Comparison of ENCODE assay signal across 16 cellular contexts in genomic region chr5:140429724-140430123, GRCh38. TPM values are rescaled to one million over a fixed set of nuclear protein-coding genes. Genes with fewer than 3 reads are reported as not detected.
A peak's percentile ranks its signal among the peaks of the same experiment; 100 is the strongest.
DNase-seq lines count a peak whose midpoint lies in the region; ATAC-seq, FAIRE-seq and TF ChIP-seq lines count a peak whose summit lies in the region.
"Had no signal": no experiment of that assay in that cellular context is flagged by ENCODE, and none has a peak within 500 bp of the region (broad histone marks: within the 10 kb centered on the region; RNA-seq: fewer than 3 reads in every experiment).

No MANE protein-coding gene starts in this region.

- POLR2A ChIA-PET in CD4-positive, alpha-beta T cell (lab: Charles Lee), result interaction anchor here (1.0 to 1.4 kb wide), 2 partner anchors 25 to 28 kb away, joined by 4 read pairs; partner anchors contain the start of gene ANKHD1

- intact Hi-C loops in activated naive CD4-positive, alpha-beta T cell treated with anti-CD3 and anti-CD28 coated beads for 36 hours (cut with micrococcal nuclease), result no loop called here
- intact Hi-C loops in CD4-positive, alpha-beta T cell (cut with DNase I, micrococcal nuclease), result no loop called here

- H3K4me1 Mint-ChIP-seq in activated naive CD4-positive, alpha-beta T cell treated with anti-CD3 and anti-CD28 coated beads, Interleukin-2, amount 50 U/mL, for 24 hours, result peaks cover 53% of the 10 kb centered on the region
- peaks cover 18% of the 10 kb centered on the region for H3K4me1 Mint-ChIP-seq in activated naive CD4-positive, alpha-beta T cell treated with anti-CD3 and anti-CD28 coated beads for 36 hours (ENCODE audit: low read depth)
- H3K4me1 Mint-ChIP-seq in nephron progenitor cell, result no peaks in the 10 kb centered on the region
- H3K4me1 Mint-ChIP-seq in CD4-positive, alpha-beta T cell (ENCODE audit: low read depth), result peaks cover 49% of the 10 kb centered on the region
- H3K4me1 Mint-ChIP-seq: H9 had no signal

- CTCF ChIA-PET in activated naive CD4-positive, alpha-beta T cell treated with anti-CD3 and anti-CD28 coated beads for 36 hours (lab: Charles Lee), result no interaction called here
- CTCF ChIA-PET in CD4-positive, alpha-beta T cell (lab: Charles Lee), result no interaction called here

- H3K27me3 ChIP-seq in CD4-positive, alpha-beta T cell (ENCODE audit: control insufficient read depth, insufficient read depth, low read length), result no peaks in the 10 kb centered on the region

- no peak for DNase-seq in activated naive CD4-positive, alpha-beta T cell treated with anti-CD3 and anti-CD28 coated beads for 36 hours
- DNase-seq in RCC 7860 (ENCODE audit: low spot score) (no peak), nephron progenitor cell (no peak)
- no peak for DNase-seq in CD4-positive, alpha-beta T cell
- DNase-seq: ACHN; C1 segment of cervical spinal cord; CD4-positive, alpha-beta memory T cell; DMS79; EL; GOT3; H9 had no signal

- no peak for ATAC-seq in HG02759 (IDR thresholded peaks at IDR 0.05; ENCODE audit: unreplicated experiment)
- no peak for ATAC-seq in CD4-positive, alpha-beta T cell (ENCODE audit: poor library complexity)

- H3K27me3 Mint-ChIP-seq in activated naive CD4-positive, alpha-beta T cell treated with anti-CD3 and anti-CD28 coated beads, Interleukin-2, amount 50 U/mL, for 24 hours, result no peaks in the 10 kb centered on the region
- H3K27me3 Mint-ChIP-seq in activated naive CD4-positive, alpha-beta T cell treated with anti-CD3 and anti-CD28 coated beads for 36 hours (ENCODE audit: low read depth), result no peaks in the 10 kb centered on the region
- no peaks in the 10 kb centered on the region for H3K27me3 Mint-ChIP-seq in nephron progenitor cell (ENCODE audit: low read depth, poor library complexity)
- H3K27me3 Mint-ChIP-seq in CD4-positive, alpha-beta T cell, result no peaks in the 10 kb centered on the region
- H3K27me3 Mint-ChIP-seq: B cell; CD4-positive, alpha-beta memory T cell had no signal

- peaks cover 9% of the 10 kb centered on the region for H3K36me3 Mint-ChIP-seq in activated naive CD4-positive, alpha-beta T cell treated with anti-CD3 and anti-CD28 coated beads, Interleukin-2, amount 50 U/mL, for 24 hours
- peaks cover 2% of the 10 kb centered on the region for H3K36me3 Mint-ChIP-seq in activated naive CD4-positive, alpha-beta T cell treated with anti-CD3 and anti-CD28 coated beads for 36 hours (ENCODE audit: low read depth)
- peaks cover 32% of the 10 kb centered on the region for H3K36me3 Mint-ChIP-seq in nephron progenitor cell (ENCODE audit: low read depth)
- peaks cover 21% of the 10 kb centered on the region for H3K36me3 Mint-ChIP-seq in CD4-positive, alpha-beta T cell (ENCODE audit: low read depth)

- H3K9me3 Mint-ChIP-seq in activated naive CD4-positive, alpha-beta T cell treated with anti-CD3 and anti-CD28 coated beads, Interleukin-2, amount 50 U/mL, for 24 hours, result no peaks in the 10 kb centered on the region
- no peaks in the 10 kb centered on the region for H3K9me3 Mint-ChIP-seq in activated naive CD4-positive, alpha-beta T cell treated with anti-CD3 and anti-CD28 coated beads for 36 hours
- H3K9me3 Mint-ChIP-seq in nephron progenitor cell, result peaks cover 25% of the 10 kb centered on the region
- no peaks in the 10 kb centered on the region for H3K9me3 Mint-ChIP-seq in CD4-positive, alpha-beta T cell
- H3K9me3 Mint-ChIP-seq: CD4-positive, alpha-beta memory T cell had no signal

- H3K9me3 ChIP-seq in CD4-positive, alpha-beta T cell (ENCODE audit: control insufficient read depth, low read length), result no peaks in the 10 kb centered on the region

- no peak overlapping the region for H3K27ac ChIP-seq in CD4-positive, alpha-beta T cell (ENCODE audit: low read depth, low read length)

- FAIRE-seq in RCC 7860 (lab: Jason Lieb, UNC) (peak; percentile 33), islet of Langerhans (lab: Jason Lieb, UNC) (peak; percentile 90)
- FAIRE-seq: GM12891 had no signal

- TF ChIP-seq CTCF in nephron progenitor cell (IDR thresholded peaks at IDR 0.05), result no peak
- no peak for TF ChIP-seq CTCF in CD4-positive, alpha-beta T cell (IDR thresholded peaks at IDR 0.05)

- H3K27ac Mint-ChIP-seq in activated naive CD4-positive, alpha-beta T cell treated with anti-CD3 and anti-CD28 coated beads, Interleukin-2, amount 50 U/mL, for 24 hours, result peak overlapping the region; percentile 62
- H3K27ac Mint-ChIP-seq in activated naive CD4-positive, alpha-beta T cell treated with anti-CD3 and anti-CD28 coated beads for 36 hours, result no peak overlapping the region
- peak overlapping the region; percentile 15 for H3K27ac Mint-ChIP-seq in nephron progenitor cell
- H3K27ac Mint-ChIP-seq in CD4-positive, alpha-beta T cell, result no peak overlapping the region
- H3K27ac Mint-ChIP-seq: B cell had no signal

- H3K4me3 Mint-ChIP-seq in activated naive CD4-positive, alpha-beta T cell treated with anti-CD3 and anti-CD28 coated beads, Interleukin-2, amount 50 U/mL, for 24 hours, result no peak overlapping the region
- H3K4me3 Mint-ChIP-seq in activated naive CD4-positive, alpha-beta T cell treated with anti-CD3 and anti-CD28 coated beads for 36 hours, result no peak overlapping the region
- no peak overlapping the region for H3K4me3 Mint-ChIP-seq in nephron progenitor cell
- no peak overlapping the region for H3K4me3 Mint-ChIP-seq in CD4-positive, alpha-beta T cell
- H3K4me3 Mint-ChIP-seq: B cell, H9 had no signal

RNA-seq across cellular contexts. Expression of gene ANKHD1, which starts 28.1 kb away (rescaled TPM):
- 10 to 100 TPM; 83.2 to 87.0 TPM for total RNA-seq in activated naive CD4-positive, alpha-beta T cell treated with anti-CD3 and anti-CD28 coated beads for 36 hours
- total RNA-seq in CD4-positive, alpha-beta T cell, result 100 to 1,000 TPM; 202 to 212 TPM

Comparison
In these comparisons a context has a peak if more than half of its experiments do, and no peak if none do; other contexts are left out.
1. H3K27ac Mint-ChIP-seq: peak in activated naive CD4-positive, alpha-beta T cell treated with anti-CD3 and anti-CD28 coated beads, Interleukin-2, amount 50 U/mL, for 24 hours (single experiment) and nephron progenitor cell (single experiment); none in activated naive CD4-positive, alpha-beta T cell treated with anti-CD3 and anti-CD28 coated beads for 36 hours (single experiment) and CD4-positive, alpha-beta T cell (single experiment).